Comparison of ENCODE assay signal across 23 cellular contexts in the genomic region with DNA sequence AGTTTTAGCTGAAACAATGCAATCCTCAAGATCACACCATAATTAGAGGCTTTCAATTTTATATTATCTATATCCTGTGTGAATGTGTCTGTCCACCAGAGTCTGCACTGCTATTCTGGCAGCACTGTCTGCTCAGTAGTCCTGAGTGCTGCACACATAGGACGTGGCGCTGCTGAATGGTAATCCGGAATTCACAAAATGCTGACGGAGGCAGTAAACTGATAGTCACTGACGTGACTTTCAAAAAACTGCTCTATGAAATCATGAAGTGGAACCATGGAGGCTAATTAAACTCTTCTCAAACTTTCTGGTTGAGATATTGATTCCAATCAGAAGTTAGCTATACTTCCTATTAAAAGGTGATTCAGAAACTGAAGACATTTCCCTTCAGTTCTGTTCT.
DNase-seq lines count a peak whose midpoint lies in the region; ATAC-seq, FAIRE-seq and TF ChIP-seq lines count a peak whose summit lies in the region.
"Had no signal": no experiment of that assay in that cellular context is flagged by ENCODE, and none has a peak within 500 bp of the region (broad histone marks: within the 10 kb centered on the region; RNA-seq: fewer than 3 reads in every experiment).

No MANE protein-coding gene starts in this region.

- POLR2A ChIA-PET in A673 (lab: Charles Lee; ENCODE audit: low non-redundant PET) = no interaction called here
- POLR2A ChIA-PET in endothelial cell of umbilical vein (lab: Charles Lee) = no interaction called here
- POLR2A ChIA-PET in HepG2 (lab: Yijun Ruan, JAX) = no interaction called here

- H3K9me3 Mint-ChIP-seq in type B pancreatic cell (peaks cover 1% of the 10 kb centered on the region), chondrocyte (ENCODE audit: low read depth) (peaks cover 7% of the 10 kb centered on the region)

- no peak overlapping the region for H3K27ac Mint-ChIP-seq in type B pancreatic cell
- H3K27ac Mint-ChIP-seq in chondrocyte (ENCODE audit: unreplicated experiment) = no peak overlapping the region
- H3K27ac Mint-ChIP-seq: naive thymus-derived CD4-positive, alpha-beta T cell; T-helper 17 cell had no signal

- H3K36me3 ChIP-seq in A673 (ENCODE audit: insufficient read depth, low read length, poor library complexity, severe bottlenecking) (no peaks in the 10 kb centered on the region), endothelial cell of umbilical vein (ENCODE audit: control insufficient read depth in 2 of 2, extremely low read depth in 1 of 2, insufficient read depth in 2 of 2, low read length in 2 of 2) (no peaks in the 10 kb centered on the region), HepG2 (replicated peaks in 1 of 2; ENCODE audit: control insufficient read depth in 1 of 2, insufficient read depth in 2 of 2, low read length in 2 of 2) (no peaks in the 10 kb centered on the region), SJCRH30 (no peaks in the 10 kb centered on the region)
- H3K36me3 ChIP-seq: ovary, sigmoid colon had no signal

- no peaks in the 10 kb centered on the region for H3K9me1 ChIP-seq in endothelial cell of umbilical vein (replicated peaks; ENCODE audit: control insufficient read depth, extremely low read depth, insufficient read depth, low read length)

- H3K4me3 Mint-ChIP-seq in type B pancreatic cell (no peak overlapping the region), chondrocyte (ENCODE audit: unreplicated experiment) (no peak overlapping the region)
- H3K4me3 Mint-ChIP-seq: naive thymus-derived CD4-positive, alpha-beta T cell; T-helper 17 cell had no signal

- H3K36me3 Mint-ChIP-seq in type B pancreatic cell (no peaks in the 10 kb centered on the region), chondrocyte (ENCODE audit: low read depth) (no peaks in the 10 kb centered on the region)

- H4K20me1 ChIP-seq in endothelial cell of umbilical vein (replicated peaks; ENCODE audit: control insufficient read depth, extremely low read depth, insufficient read depth, low read length) = no peaks in the 10 kb centered on the region
- no peaks in the 10 kb centered on the region for H4K20me1 ChIP-seq in HepG2 (ENCODE audit: insufficient read depth, low read length)

- intact Hi-C loops in A673 (cut with micrococcal nuclease; ENCODE audit: unreplicated experiment) = no loop called here
- intact Hi-C loops in endothelial cell of umbilical vein (cut with micrococcal nuclease) = no loop called here
- intact Hi-C loops in HepG2 (cut with micrococcal nuclease; ENCODE audit: unreplicated experiment) = no loop called here

- WGBS in HepG2 (ENCODE audit: low lambda C conversion rate) = 73% methylated on average over 5 of the region's 5 CpGs

- TF ChIP-seq RAD21 in HepG2 (CRISPR knock-in tag; IDR thresholded peaks at IDR 0.05) = no peak

- dilution Hi-C loops in endothelial cell of umbilical vein (cut with MboI; ENCODE audit: extremely low pct_ligation_motif_present, low sequenced_read_pairs) = no loop called here

- no peak for TF ChIP-seq CTCF in A673 (conservative IDR thresholded peaks at IDR 0.05; ENCODE audit: low read depth, low read length)
- TF ChIP-seq CTCF in endothelial cell of umbilical vein (IDR thresholded peaks at IDR 0.05; ENCODE audit: extremely low read depth in 1 of 2, insufficient read depth in 1 of 2, low read depth in 1 of 2, low read length in 2 of 2) = no peak
- TF ChIP-seq CTCF in HepG2 (CRISPR knock-in tag; IDR thresholded peaks at IDR 0.05) = no peak
- no peak for TF ChIP-seq CTCF in type B pancreatic cell (conservative IDR thresholded peaks at IDR 0.05)
- TF ChIP-seq CTCF in chondrocyte (IDR thresholded peaks at IDR 0.05) = no peak

- no peak for TF ChIP-seq EP300 in HepG2 (IDR thresholded peaks at IDR 0.05; ENCODE audit: low read depth in 2 of 2, low read length in 2 of 2)
- no peak for TF ChIP-seq EP300 in HepG2 (CRISPR knock-in tag; IDR thresholded peaks at IDR 0.05; ENCODE audit: borderline replicate concordance)

- H3K4me2 ChIP-seq in endothelial cell of umbilical vein (ENCODE audit: insufficient read depth, low read length) (no peak overlapping the region), HepG2 (ENCODE audit: low read depth, low read length) (no peak overlapping the region)
- H3K4me2 ChIP-seq: A549 had no signal

- H3K27me3 ChIP-seq in A673 (replicated peaks; ENCODE audit: insufficient read depth, low read depth, low read length, poor library complexity) (no peaks in the 10 kb centered on the region), endothelial cell of umbilical vein (ENCODE audit: control insufficient read depth in 2 of 2, insufficient read depth in 2 of 2, low read length in 2 of 2) (no peaks in the 10 kb centered on the region), HepG2 (ENCODE audit: control insufficient read depth in 1 of 2, insufficient read depth in 2 of 2, low read length in 2 of 2) (no peaks in the 10 kb centered on the region; a peak in 1 of 5 replicates), SJCRH30 (no peaks in the 10 kb centered on the region)
- H3K27me3 ChIP-seq: ovary, sigmoid colon had no signal

- H3K4me1 ChIP-seq in A673 (ENCODE audit: insufficient read depth, low read length, poor library complexity, severe bottlenecking) (peaks cover 24% of the 10 kb centered on the region), endothelial cell of umbilical vein (ENCODE audit: control insufficient read depth, extremely low read depth, insufficient read depth, low read length) (peaks cover 13% of the 10 kb centered on the region), HepG2 (ENCODE audit: insufficient read depth, low read length) (peaks cover 6% of the 10 kb centered on the region), SJCRH30 (no peaks in the 10 kb centered on the region)
- H3K4me1 ChIP-seq: sigmoid colon had no signal

- H2AFZ ChIP-seq in endothelial cell of umbilical vein (ENCODE audit: low read depth, low read length) (no peak overlapping the region), HepG2 (ENCODE audit: low read length) (no peak overlapping the region)

- peak; percentile 63 for DNase-seq in A673 (ENCODE audit: low spot score)
- peak; percentile 65 for DNase-seq in RPMI8226
- DNase-seq in endothelial cell of umbilical vein (ENCODE audit: low read depth, low spot score) = peak; percentile 31
- DNase-seq in HepG2 (ENCODE audit: low spot score) = no peak
- no peak for DNase-seq in type B pancreatic cell (ENCODE audit: extremely low spot score, unreplicated experiment)
- DNase-seq in chondrocyte (ENCODE audit: low spot score) = no peak
- no peak for DNase-seq in SJCRH30
- DNase-seq: activated CD8-positive, alpha-beta memory T cell treated with anti-CD3 and anti-CD28 coated beads, Interleukin-2, amount 50 U/mL, for 48 hours; activated gamma-delta T cell treated with Interleukin-2 at 50 U/mL for 16 hours; Caco-2; DMS79 treated with DMSO at 0.1 percent for 48 hours; HCEC 1CT; naive thymus-derived CD4-positive, alpha-beta T cell; NCI-H1105; NCI-H2081; NCI-H446 treated with DMSO at 0.1 percent for 48 hours; ovary; sigmoid colon; stimulated activated CD8-positive, alpha-beta memory T cell treated with anti-CD3 and anti-CD28 coated beads, Interleukin-4, amount 100 ng/mL, for 48 hours; T-helper 17 cell had no signal

- ATAC-seq in HepG2 (no peak), HG03095 (IDR thresholded peaks at IDR 0.05; ENCODE audit: unreplicated experiment) (no peak)
- ATAC-seq: A549; naive thymus-derived CD4-positive, alpha-beta T cell; T-helper 17 cell had no signal

- no peaks in the 10 kb centered on the region for H3K27me3 Mint-ChIP-seq in type B pancreatic cell
- peaks cover 8% of the 10 kb centered on the region for H3K27me3 Mint-ChIP-seq in chondrocyte (ENCODE audit: low read depth)

- TF ChIP-seq POLR2A in endothelial cell of umbilical vein (IDR thresholded peaks at IDR 0.05; ENCODE audit: low read depth, low read length) (no peak), HepG2 (IDR thresholded peaks at IDR 0.05; ENCODE audit: insufficient read depth in 1 of 2, low read depth in 2 of 2, low read length in 2 of 2) (no peak)

- in situ Hi-C loops in HepG2 (cut with HindIII; ENCODE audit: extremely low pct_ligation_motif_present, low pct_unique_long_range_greater_than_20kb) = no loop called here

- H3K4me3 ChIP-seq in A673 (ENCODE audit: low read depth, low read length, poor library complexity, severe bottlenecking) (peak overlapping the region; percentile 8), endothelial cell of umbilical vein (replicated peaks in 1 of 3; ENCODE audit: insufficient read depth in 1 of 3, low read depth in 1 of 3, low read length in 3 of 3) (no peak overlapping the region), HepG2 (replicated peaks in 1 of 3; ENCODE audit: insufficient read depth in 1 of 3, low read depth in 2 of 3, low read length in 3 of 3) (no peak overlapping the region), SJCRH30 (no peak overlapping the region)
- H3K4me3 ChIP-seq: A549, ovary, sigmoid colon had no signal

- CTCF ChIA-PET in A673 (lab: Charles Lee) (interaction anchor here (0.6 kb wide), 1 partner anchor 399 kb away, joined by 3 read pairs; no protein-coding TSS in a partner anchor), endothelial cell of umbilical vein (lab: Charles Lee) (interaction anchor here (0.7 kb wide), 1 partner anchor 9 kb away, joined by 3 read pairs; no protein-coding TSS in a partner anchor), HepG2 (lab: Yijun Ruan, JAX; ENCODE audit: low intra/inter-chr PET ratio, low total read pairs) (no interaction called here)

- BruUV-seq in A673 (replicated peaks; lab: Mats Ljungman, UMichigan) = no TSS peak
- BruUV-seq in endothelial cell of umbilical vein (replicated peaks; lab: Mats Ljungman, UMichigan) = no TSS peak
- no TSS peak for BruUV-seq in HepG2 (replicated peaks; lab: Mats Ljungman, UMichigan)

- H3K27ac ChIP-seq in A673 (ENCODE audit: low read depth, low read length, poor library complexity, severe bottlenecking) (peak overlapping the region; percentile 26), endothelial cell of umbilical vein (ENCODE audit: insufficient read depth, low read depth, low read length) (no peak overlapping the region), HepG2 (ENCODE audit: extremely low read length, insufficient read depth, low read length) (no peak overlapping the region), SJCRH30 (no peak overlapping the region)
- H3K27ac ChIP-seq: A549, ovary, sigmoid colon had no signal

- H3K79me2 ChIP-seq in endothelial cell of umbilical vein (ENCODE audit: control insufficient read depth, insufficient read depth, low read length) = no peaks in the 10 kb centered on the region
- H3K79me2 ChIP-seq in HepG2 (ENCODE audit: insufficient read depth, low read length) = no peaks in the 10 kb centered on the region

- H3K9ac ChIP-seq in endothelial cell of umbilical vein (replicated peaks; ENCODE audit: extremely low read depth, insufficient read depth, low read length) = no peak overlapping the region
- no peak overlapping the region for H3K9ac ChIP-seq in HepG2 (ENCODE audit: insufficient read depth, low read depth, low read length)

- H3K9me3 ChIP-seq in A673 (ENCODE audit: low read depth, low read length, poor library complexity, severe bottlenecking) (no peaks in the 10 kb centered on the region), endothelial cell of umbilical vein (replicated peaks; ENCODE audit: control insufficient read depth, insufficient read depth, low read length) (no peaks in the 10 kb centered on the region), HepG2 (ENCODE audit: low read length) (peaks cover 5% of the 10 kb centered on the region; the same call in 1 of the 2 replicates), SJCRH30 (replicated peaks) (no peaks in the 10 kb centered on the region)
- H3K9me3 ChIP-seq: A549, Caco-2, ovary had no signal

- H3K4me1 Mint-ChIP-seq in type B pancreatic cell (ENCODE audit: unreplicated experiment) (peaks cover 4% of the 10 kb centered on the region), chondrocyte (ENCODE audit: low read depth) (no peaks in the 10 kb centered on the region)

- no peak for FAIRE-seq in endothelial cell of umbilical vein (lab: Jason Lieb, UNC)
- FAIRE-seq in HepG2 (lab: Jason Lieb, UNC) = no peak
- FAIRE-seq: A549, bronchial epithelial cell had no signal

Comparison
In these comparisons a context has a peak if more than half of its experiments do, and no peak if none do; other contexts are left out.
1. DNase-seq: peak in A673 (single experiment), RPMI8226 (single experiment) and endothelial cell of umbilical vein (single experiment); none in HepG2 (single experiment), type B pancreatic cell (single experiment), chondrocyte (single experiment) and SJCRH30 (0 of 2).